In the genomic region with DNA sequence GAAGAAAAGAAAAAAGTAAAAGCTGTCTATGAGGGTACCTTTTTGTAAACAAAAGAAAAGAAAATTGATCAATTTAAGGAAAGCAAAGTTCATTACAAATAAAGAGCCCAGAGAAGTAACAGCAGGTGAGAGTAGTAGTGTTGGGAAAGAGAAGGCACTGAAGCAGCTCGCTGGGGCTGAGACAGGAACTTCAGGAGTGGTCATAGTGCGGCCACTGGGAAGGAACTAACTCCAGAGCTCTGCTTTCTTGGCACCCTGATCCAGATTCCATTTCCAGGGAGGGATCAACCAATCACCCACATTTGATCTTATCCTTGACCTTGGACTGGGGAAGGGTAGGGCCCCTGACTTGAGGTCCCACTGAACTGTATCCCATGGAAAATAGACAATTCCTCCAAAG, we compare ENCODE assay signal across 18 cellular contexts.
"Had no signal": no experiment of that assay in that cellular context is flagged by ENCODE, and none has a peak within 500 bp of the region (broad histone marks: within the 10 kb centered on the region; RNA-seq: fewer than 3 reads in every experiment).

No MANE protein-coding gene starts in this region.

- H3K79me2 ChIP-seq: hepatocyte had no signal

- H2AFZ ChIP-seq: hepatocyte had no signal

- H3K36me3 ChIP-seq: colonic mucosa, esophagus muscularis mucosa, gastroesophageal sphincter, heart left ventricle, lower lobe of right lung had no signal

- H3K4me1 ChIP-seq: colonic mucosa, esophagus muscularis mucosa, foreskin keratinocyte, gastroesophageal sphincter, heart left ventricle, lower lobe of right lung had no signal

- H3K27ac ChIP-seq: colonic mucosa, esophagus muscularis mucosa, foreskin keratinocyte, gastroesophageal sphincter, heart left ventricle, hepatocyte, lower lobe of right lung had no signal

- H3K27me3 ChIP-seq: colonic mucosa, esophagus muscularis mucosa, foreskin keratinocyte, gastroesophageal sphincter, heart left ventricle, hepatocyte had no signal

- DNase-seq: colonic mucosa; cortex of kidney; effector memory CD4-positive, alpha-beta T cell; foreskin keratinocyte; heart left ventricle; hypothalamus; immature natural killer cell; islet precursor cell; kidney; kidney glomerular epithelial cell; left colon; left ventricle myocardium superior; lower lobe of right lung; mesenchymal stem cell; mucosa of descending colon had no signal

- H3K4me2 ChIP-seq: hepatocyte had no signal

- H3K4me3 ChIP-seq: colonic mucosa, esophagus muscularis mucosa, gastroesophageal sphincter, heart left ventricle, hepatocyte, lower lobe of right lung, mucosa of descending colon had no signal

- H3K9me3 ChIP-seq: colonic mucosa, esophagus muscularis mucosa, gastroesophageal sphincter, heart left ventricle, lower lobe of right lung, mucosa of descending colon had no signal
